In genomic region chr3:129184396-129184656, GRCh38 we compare ENCODE assay signal across 8 cellular contexts. TPM values are rescaled to one million over a fixed set of nuclear protein-coding genes. Genes with fewer than 3 reads are reported as not detected.
DNase-seq lines count a peak whose midpoint lies in the region; ATAC-seq and TF ChIP-seq lines count a peak whose summit lies in the region.

No MANE protein-coding gene starts in this region.

- peak; percentile 31 for DNase-seq in EH (ENCODE audit: low read depth)
- no peak for DNase-seq in epithelial cell of proximal tubule (ENCODE audit: low read depth)
- no peak for DNase-seq in epidermal melanocyte (ENCODE audit: insufficient read length, low spot score)

- peak; percentile 3 for ATAC-seq in HG03060 (IDR thresholded peaks at IDR 0.05; ENCODE audit: low read depth, unreplicated experiment)
- no peak for ATAC-seq in HG03442 (IDR thresholded peaks at IDR 0.05; ENCODE audit: unreplicated experiment)
- ATAC-seq in GM19351 (IDR thresholded peaks at IDR 0.05; ENCODE audit: unreplicated experiment) = no peak

- peak overlapping the region; percentile 93 for H3K4me3 Mint-ChIP-seq in T-helper 1 cell treated with Interleukin-12 subunit alpha and Interleukin-12 subunit beta and Interleukin-4 antibody, amounts not matched to agents 30 μg/mL and 1 μg/mL, for 36 hours
- H3K4me3 Mint-ChIP-seq in nephron = peak overlapping the region; percentile 94 to 99 (median 96)

- peak overlapping the region; percentile 94 for H3K27ac Mint-ChIP-seq in T-helper 1 cell treated with Interleukin-12 subunit alpha and Interleukin-12 subunit beta and Interleukin-4 antibody, amounts not matched to agents 30 μg/mL and 1 μg/mL, for 36 hours
- peak overlapping the region; percentile 97 to 99 (median 99) for H3K27ac Mint-ChIP-seq in nephron

- H3K4me3 ChIP-seq in epithelial cell of proximal tubule (ENCODE audit: low read depth, low read length) = peak overlapping the region; percentile 87

- H3K36me3 Mint-ChIP-seq in T-helper 1 cell treated with Interleukin-12 subunit alpha and Interleukin-12 subunit beta and Interleukin-4 antibody, amounts not matched to agents 30 μg/mL and 1 μg/mL, for 36 hours (ENCODE audit: low read depth) = peaks cover 27% of the 10 kb centered on the region
- peaks cover 11% of the 10 kb centered on the region for H3K36me3 Mint-ChIP-seq in nephron (ENCODE audit: low read depth)

- peaks cover 28% of the 10 kb centered on the region for H3K4me1 Mint-ChIP-seq in T-helper 1 cell treated with Interleukin-12 subunit alpha and Interleukin-12 subunit beta and Interleukin-4 antibody, amounts not matched to agents 30 μg/mL and 1 μg/mL, for 36 hours (ENCODE audit: low read depth)
- H3K4me1 Mint-ChIP-seq in nephron = peaks cover 31% of the 10 kb centered on the region

- H3K9me3 Mint-ChIP-seq in T-helper 1 cell treated with Interleukin-12 subunit alpha and Interleukin-12 subunit beta and Interleukin-4 antibody, amounts not matched to agents 30 μg/mL and 1 μg/mL, for 36 hours = no peaks in the 10 kb centered on the region
- no peaks in the 10 kb centered on the region for H3K9me3 Mint-ChIP-seq in nephron

- TF ChIP-seq CTCF in epithelial cell of proximal tubule (conservative IDR thresholded peaks at IDR 0.05; ENCODE audit: low read depth, low read length) (no peak), nephron (IDR thresholded peaks at IDR 0.05; ENCODE audit: unreplicated experiment in 3 of 3) (no peak)

- no peaks in the 10 kb centered on the region for H3K27me3 Mint-ChIP-seq in T-helper 1 cell treated with Interleukin-12 subunit alpha and Interleukin-12 subunit beta and Interleukin-4 antibody, amounts not matched to agents 30 μg/mL and 1 μg/mL, for 36 hours (ENCODE audit: low read depth)
- no peaks in the 10 kb centered on the region for H3K27me3 Mint-ChIP-seq in nephron (ENCODE audit: low read depth)

RNA-seq across cellular contexts. Expression of gene CNBP, which starts 0.6 kb away (rescaled TPM):
- 292 and 372 TPM in 2 replicates for total RNA-seq in epithelial cell of proximal tubule

RNA-seq across cellular contexts. Expression of gene ISY1, which starts 23.5 kb away (rescaled TPM):
- total RNA-seq in epithelial cell of proximal tubule = 7.8 and 33.1 TPM in 2 replicates
